Comparison of ENCODE assay signal across 25 cellular contexts in genomic region chr17:79485399-79485985, GRCh38.
DNase-seq lines count a peak whose midpoint lies in the region; ATAC-seq, FAIRE-seq and TF ChIP-seq lines count a peak whose summit lies in the region.
"Had no signal": no experiment of that assay in that cellular context is flagged by ENCODE, and none has a peak within 500 bp of the region (broad histone marks: within the 10 kb centered on the region; RNA-seq: fewer than 3 reads in every experiment).

No MANE protein-coding gene starts in this region.

- TF ChIP-seq EP300 in A549 (IDR thresholded peaks at IDR 0.05), result no peak

- no peak overlapping the region for H4K8ac ChIP-seq in neuronal stem cell (ENCODE audit: low read depth, low read length)

- H3K9me3 Mint-ChIP-seq in endothelial cell (ENCODE audit: unreplicated experiment), result no peaks in the 10 kb centered on the region
- H3K9me3 Mint-ChIP-seq: CD8-positive, alpha-beta T cell; IgD-negative memory B cell had no signal

- TF ChIP-seq POLR2A in A549 (IDR thresholded peaks at IDR 0.05; ENCODE audit: low read length) (no peak), endothelial cell of umbilical vein (IDR thresholded peaks at IDR 0.05; ENCODE audit: low read depth, low read length) (no peak)

- H2AFZ ChIP-seq in endothelial cell of umbilical vein (ENCODE audit: low read depth, low read length) (no peak overlapping the region), neuronal stem cell (ENCODE audit: low read length) (no peak overlapping the region)
- H2AFZ ChIP-seq: GM23248 had no signal

- no peak overlapping the region for H3K14ac ChIP-seq in neuronal stem cell (ENCODE audit: low read length)

- POLR2A ChIA-PET in A549 (lab: Yijun Ruan, JAX), result no interaction called here
- POLR2A ChIA-PET in endothelial cell of umbilical vein (lab: Charles Lee), result no interaction called here

- no peaks in the 10 kb centered on the region for H3K79me2 ChIP-seq in endothelial cell of umbilical vein (ENCODE audit: control insufficient read depth, insufficient read depth, low read length)

- WGBS in A549 (ENCODE audit: missing lambda C conversion rate), result 80% methylated on average over 23 of the region's 23 CpGs
- no CpG with 5 or more reads among the region's 23 CpGs for WGBS in neuronal stem cell (ENCODE audit: extremely low coverage in 2 of 2, insufficient read length in 2 of 2, insufficient replicate concordance in 1 of 2), 2 donors

- CTCF ChIA-PET in A549 (lab: Yijun Ruan, JAX), result interaction anchor here (0.7 to 1.4 kb wide), 3 partner anchors 9 to 20 kb away, joined by 3 to 4 read pairs (median 3); no protein-coding TSS in a partner anchor
- CTCF ChIA-PET in endothelial cell of umbilical vein (lab: Charles Lee), result interaction anchor here (0.5 kb wide), 1 partner anchor 82 kb away, joined by 3 read pairs; no protein-coding TSS in a partner anchor

- no peak overlapping the region for H4K91ac ChIP-seq in neuronal stem cell (ENCODE audit: low read depth, low read length, poor library complexity)

- FAIRE-seq in A549 (lab: Jason Lieb, UNC), result no peak
- FAIRE-seq in endothelial cell of umbilical vein (lab: Jason Lieb, UNC), result no peak
- FAIRE-seq: G401.6 had no signal

- peak overlapping the region; percentile 5 for H3K9ac ChIP-seq in NT2/D1 (ENCODE audit: insufficient read length, low read depth)
- H3K9ac ChIP-seq in endothelial cell of umbilical vein (replicated peaks; ENCODE audit: extremely low read depth, insufficient read depth, low read length), result no peak overlapping the region
- no peak overlapping the region for H3K9ac ChIP-seq in neuronal stem cell (ENCODE audit: low read depth, low read length, poor library complexity)
- H3K9ac ChIP-seq: GM23248, KMS-11 had no signal

- dilution Hi-C loops in endothelial cell of umbilical vein (cut with MboI; ENCODE audit: extremely low pct_ligation_motif_present, low sequenced_read_pairs), result no loop called here

- intact Hi-C loops in endothelial cell of umbilical vein (cut with micrococcal nuclease), result no loop called here

- peak overlapping the region; percentile 95 for H3K4ac ChIP-seq in neuronal stem cell (ENCODE audit: low read length)

- peaks cover 4% of the 10 kb centered on the region for H3K4me1 Mint-ChIP-seq in endothelial cell (ENCODE audit: unreplicated experiment)

- BruUV-seq in endothelial cell of umbilical vein (replicated peaks; lab: Mats Ljungman, UMichigan), result no TSS peak

- H3K4me3 ChIP-seq in A549, result no peak overlapping the region
- H3K4me3 ChIP-seq in NT2/D1 (ENCODE audit: insufficient read length, low read depth), result no peak overlapping the region
- H3K4me3 ChIP-seq in endothelial cell of umbilical vein (replicated peaks in 1 of 3; ENCODE audit: insufficient read depth in 1 of 3, low read depth in 1 of 3, low read length in 3 of 3), result no peak overlapping the region
- no peak overlapping the region for H3K4me3 ChIP-seq in neuronal stem cell (ENCODE audit: low read length in 2 of 2)
- H3K4me3 ChIP-seq: GM23248, SJSA1 had no signal

- H3K27me3 Mint-ChIP-seq in endothelial cell (ENCODE audit: unreplicated experiment), result peaks cover 6% of the 10 kb centered on the region

- H3K9me1 ChIP-seq in endothelial cell of umbilical vein (replicated peaks; ENCODE audit: control insufficient read depth, extremely low read depth, insufficient read depth, low read length), result no peaks in the 10 kb centered on the region

- peak overlapping the region; percentile 99 for H2AK5ac ChIP-seq in neuronal stem cell (ENCODE audit: low read depth, low read length)

- TF ChIP-seq CTCF in A549 (IDR thresholded peaks at IDR 0.05), result no peak
- no peak for TF ChIP-seq CTCF in endothelial cell of umbilical vein (IDR thresholded peaks at IDR 0.05; ENCODE audit: extremely low read depth in 1 of 2, insufficient read depth in 1 of 2, low read depth in 1 of 2, low read length in 2 of 2)
- TF ChIP-seq CTCF in endothelial cell (IDR thresholded peaks at IDR 0.05; ENCODE audit: unreplicated experiment), result no peak

- H3K4me2 ChIP-seq in A549 (peak overlapping the region; percentile 35), endothelial cell of umbilical vein (ENCODE audit: insufficient read depth, low read length) (no peak overlapping the region), neuronal stem cell (ENCODE audit: insufficient read depth, low read length, poor library complexity, severe bottlenecking) (no peak overlapping the region)
- H3K4me2 ChIP-seq: KMS-11 had no signal

- peaks cover 44% of the 10 kb centered on the region for H3K4me1 ChIP-seq in A549
- H3K4me1 ChIP-seq in NT2/D1 (ENCODE audit: insufficient read depth, insufficient read length), result peaks cover 17% of the 10 kb centered on the region
- H3K4me1 ChIP-seq in endothelial cell of umbilical vein (ENCODE audit: control insufficient read depth, extremely low read depth, insufficient read depth, low read length), result no peaks in the 10 kb centered on the region
- H3K4me1 ChIP-seq in neuronal stem cell (ENCODE audit: control insufficient read depth in 2 of 2, insufficient read depth in 1 of 2, low read depth in 1 of 2, low read length in 2 of 2), result peaks cover 0 to 25% of the 10 kb centered on the region in 2 donors
- H3K4me1 ChIP-seq: SJSA1 had no signal

- no peaks in the 10 kb centered on the region for H4K20me1 ChIP-seq in endothelial cell of umbilical vein (replicated peaks; ENCODE audit: control insufficient read depth, extremely low read depth, insufficient read depth, low read length)

- H3K9me3 ChIP-seq in A549, result no peaks in the 10 kb centered on the region
- H3K9me3 ChIP-seq in NT2/D1 (ENCODE audit: insufficient read depth, low read length), result no peaks in the 10 kb centered on the region
- no peaks in the 10 kb centered on the region for H3K9me3 ChIP-seq in endothelial cell of umbilical vein (replicated peaks; ENCODE audit: control insufficient read depth, insufficient read depth, low read length)
- no peaks in the 10 kb centered on the region for H3K9me3 ChIP-seq in neuronal stem cell (replicated peaks in 1 of 2; ENCODE audit: control insufficient read depth in 2 of 2, insufficient read depth in 1 of 2, low read depth in 1 of 2, low read length in 2 of 2)
- H3K9me3 ChIP-seq: Caco-2, SJSA1 had no signal

- no peak for TF ChIP-seq RAD21 in A549 (conservative IDR thresholded peaks at IDR 0.05 in 1 of 2, IDR thresholded peaks at IDR 0.05 in 1 of 2)

- H3K27me3 ChIP-seq in NT2/D1 (ENCODE audit: insufficient read depth, insufficient read length) (no peaks in the 10 kb centered on the region), endothelial cell of umbilical vein (ENCODE audit: control insufficient read depth in 2 of 2, insufficient read depth in 2 of 2, low read length in 2 of 2) (no peaks in the 10 kb centered on the region), neuronal stem cell (ENCODE audit: control insufficient read depth in 3 of 3, insufficient read depth in 3 of 3, low read depth in 1 of 3, low read length in 3 of 3) (peaks cover 0 to 9% (median 0%) of the 10 kb centered on the region in 3 experiments)

- H2BK12ac ChIP-seq in neuronal stem cell (ENCODE audit: low read length), result peak overlapping the region; percentile 93

- no peak overlapping the region for H2BK120ac ChIP-seq in neuronal stem cell (ENCODE audit: low read depth, low read length)

- H3K27ac ChIP-seq in A549, result peak overlapping the region; percentile 23 to 78
- no peak overlapping the region for H3K27ac ChIP-seq in endothelial cell of umbilical vein (ENCODE audit: insufficient read depth, low read depth, low read length)
- H3K27ac ChIP-seq in neuronal stem cell (replicated peaks; ENCODE audit: low read length), result no peak overlapping the region
- H3K27ac ChIP-seq: C4-2B, GM23248, HL-60, KMS-11, SJSA1 had no signal

- H3K27ac Mint-ChIP-seq in endothelial cell (ENCODE audit: unreplicated experiment), result no peak overlapping the region
- H3K27ac Mint-ChIP-seq: CD8-positive, alpha-beta T cell; IgD-negative memory B cell had no signal

- peak overlapping the region; percentile 96 for H2BK15ac ChIP-seq in neuronal stem cell (ENCODE audit: low read length)

- DNase-seq in A549 (ENCODE audit: low read depth in 1 of 2, low spot score in 1 of 2) (no peak), NT2/D1 (ENCODE audit: low read depth, low spot score) (no peak), endothelial cell of umbilical vein (ENCODE audit: low read depth, low spot score) (no peak), neuronal stem cell (ENCODE audit: low spot score) (no peak), NCI-H1436 treated with DMSO at 0.1 percent for 48 hours (lab: John Stamatoyannopoulos, UW) (no peak), endothelial cell (ENCODE audit: low spot score) (no peak)
- DNase-seq: Caco-2; CD8-positive, alpha-beta T cell; GM23248; NCI-H1048; NCI-H1417; NCI-H187; NCI-H2081 treated with DMSO at 0.1 percent for 48 hours; NCI-H345; NCI-H510A treated with DMSO at 0.1 percent for 48 hours; PC-3 had no signal

- no peaks in the 10 kb centered on the region for H3K79me1 ChIP-seq in neuronal stem cell (ENCODE audit: low read depth, low read length)

- no peak overlapping the region for H3K4me3 Mint-ChIP-seq in endothelial cell (ENCODE audit: unreplicated experiment)
- H3K4me3 Mint-ChIP-seq: CD8-positive, alpha-beta T cell; IgD-negative memory B cell had no signal

- H2BK5ac ChIP-seq in neuronal stem cell (ENCODE audit: low read length), result peak overlapping the region; percentile 20

- H3K36me3 Mint-ChIP-seq in endothelial cell (ENCODE audit: low read depth, unreplicated experiment), result peaks cover 7% of the 10 kb centered on the region
- H3K36me3 Mint-ChIP-seq: CD8-positive, alpha-beta T cell; IgD-negative memory B cell had no signal

- H3K36me3 ChIP-seq in NT2/D1 (ENCODE audit: insufficient read depth, insufficient read length, low read length) (no peaks in the 10 kb centered on the region), endothelial cell of umbilical vein (ENCODE audit: control insufficient read depth in 2 of 2, extremely low read depth in 1 of 2, insufficient read depth in 2 of 2, low read length in 2 of 2) (no peaks in the 10 kb centered on the region), neuronal stem cell (replicated peaks in 1 of 2; ENCODE audit: control insufficient read depth in 2 of 2, insufficient read depth in 2 of 2, low read length in 2 of 2) (no peaks in the 10 kb centered on the region)
- H3K36me3 ChIP-seq: SJSA1 had no signal

- peak overlapping the region; percentile 93 for H3K18ac ChIP-seq in neuronal stem cell (ENCODE audit: low read length)

- ATAC-seq in A549 (no peak), HG03045 (IDR thresholded peaks at IDR 0.05; ENCODE audit: unreplicated experiment) (no peak), HG02981 (IDR thresholded peaks at IDR 0.05; ENCODE audit: unreplicated experiment) (no peak)
- ATAC-seq: CD8-positive, alpha-beta T cell; HCT116; PC-3 had no signal

- peak overlapping the region; percentile 2 for H3K23ac ChIP-seq in neuronal stem cell (ENCODE audit: low read depth, low read length, poor library complexity)

TF ChIP-seq in A549, 52 proteins besides CTCF, POLR2A, EP300 and RAD21 (continues in another document):
- TF ChIP-seq HOXB5 (CRISPR knock-in tag; IDR thresholded peaks at IDR 0.05), result no peak
- no peak for TF ChIP-seq FOSB (CRISPR knock-in tag; IDR thresholded peaks at IDR 0.05)
- TF ChIP-seq FOSL2 (IDR thresholded peaks at IDR 0.05), result no peak
- TF ChIP-seq FOSL2 (CRISPR knock-in tag; IDR thresholded peaks at IDR 0.05), result no peak

TF ChIP-seq in endothelial cell of umbilical vein, 7 proteins besides CTCF, POLR2A, EP300 and RAD21 (continues in another document):
- TF ChIP-seq MYC (IDR thresholded peaks at IDR 0.05; ENCODE audit: low read depth, low read length), result no peak

Comparison
In these comparisons a context has a peak if more than half of its experiments do, and no peak if none do; other contexts are left out.
1. H3K27ac ChIP-seq: peak in A549 (2 of 2); none in endothelial cell of umbilical vein (single experiment) and neuronal stem cell (single experiment).